8 cellular contexts compared by ENCODE assay signal in the genomic region with DNA sequence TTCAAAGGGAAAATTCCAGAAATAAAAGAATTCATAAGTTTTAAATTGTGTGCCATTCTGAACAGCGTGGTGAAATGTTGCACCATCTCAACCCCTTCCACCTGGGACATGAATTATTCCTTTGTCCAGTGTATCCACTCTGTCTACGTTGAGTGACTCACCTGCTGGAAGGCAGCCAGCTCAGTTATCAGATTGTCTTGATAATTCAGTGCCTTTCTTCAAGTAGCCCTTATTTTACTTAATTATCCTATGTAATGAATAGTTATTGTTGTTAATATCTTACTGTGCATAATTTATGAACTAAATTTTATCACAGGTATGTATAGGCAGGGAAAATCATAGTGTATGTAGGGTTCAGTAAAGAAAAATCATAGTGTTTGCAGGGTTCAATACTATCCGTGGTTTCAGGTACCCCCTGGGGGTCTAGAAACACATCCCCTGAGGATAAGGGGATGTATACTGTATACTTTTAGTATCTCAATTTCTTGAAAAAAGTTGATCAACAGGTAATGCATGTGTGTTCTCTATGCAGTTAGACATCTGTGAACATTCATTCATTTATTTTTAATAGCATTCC. TPM values are rescaled to one million over a fixed set of nuclear protein-coding genes. Genes with fewer than 3 reads are reported as not detected.
DNase-seq lines count a peak whose midpoint lies in the region; ATAC-seq and TF ChIP-seq lines count a peak whose summit lies in the region.

No MANE protein-coding gene starts in this region.

- no peaks in the 10 kb centered on the region for H3K27me3 ChIP-seq in lung (ENCODE audit: control insufficient read depth, insufficient read depth)

- H3K4me2 ChIP-seq in OCI-LY7 (ENCODE audit: low read length) = peak overlapping the region; percentile 70

- H3K36me3 ChIP-seq in OCI-LY7 (ENCODE audit: insufficient read depth, low read length) (no peaks in the 10 kb centered on the region), lung (ENCODE audit: control insufficient read depth in 2 of 2, insufficient read depth in 2 of 2, low read length in 2 of 2) (no peaks in the 10 kb centered on the region)

- ATAC-seq in GM18907 (IDR thresholded peaks at IDR 0.05; ENCODE audit: unreplicated experiment) (peak; percentile 38), HG02938 (IDR thresholded peaks at IDR 0.05; ENCODE audit: unreplicated experiment) (peak; percentile 20), lung (ENCODE audit: insufficient read depth, low FRiP score) (no peak), HG02763 (IDR thresholded peaks at IDR 0.05; ENCODE audit: unreplicated experiment) (no peak)

- H3K9me3 ChIP-seq in OCI-LY7 (ENCODE audit: low read length) (no peaks in the 10 kb centered on the region), lung (ENCODE audit: control insufficient read depth in 2 of 2, insufficient read depth in 1 of 2, low read length in 1 of 2) (no peaks in the 10 kb centered on the region)

- no peak overlapping the region for H3K27ac ChIP-seq in OCI-LY7 (ENCODE audit: low read depth, low read length, poor library complexity, severe bottlenecking)
- no peak overlapping the region for H3K27ac ChIP-seq in lung (ENCODE audit: low read depth in 1 of 2, low read length in 1 of 2)

- TF ChIP-seq CTCF in OCI-LY7 (conservative IDR thresholded peaks at IDR 0.05; ENCODE audit: low read length) = no peak
- TF ChIP-seq CTCF in lung (IDR thresholded peaks at IDR 0.05; ENCODE audit: control extremely low read depth, extremely low read depth) = no peak

- peak overlapping the region; percentile 56 for H3K4me3 ChIP-seq in OCI-LY7 (ENCODE audit: low read depth, low read length, poor library complexity, severe bottlenecking)
- H3K4me3 ChIP-seq in lung = no peak overlapping the region

- BruUV-seq in OCI-LY7 (replicated peaks; lab: Mats Ljungman, UMichigan) = no TSS peak

- H3K4me1 ChIP-seq in OCI-LY7 (ENCODE audit: insufficient read depth, low read length, poor library complexity, severe bottlenecking) (peaks cover 18% of the 10 kb centered on the region), lung (ENCODE audit: control insufficient read depth in 2 of 2, insufficient read depth in 2 of 2, low read length in 2 of 2) (no peaks in the 10 kb centered on the region)

- H2AFZ ChIP-seq in OCI-LY7 (ENCODE audit: low read length) = peak overlapping the region; percentile 86

- H3K9me2 ChIP-seq in OCI-LY7 (ENCODE audit: insufficient read depth, low read length) = no peaks in the 10 kb centered on the region

- DNase-seq in OCI-LY7 (ENCODE audit: low spot score) (no peak), lung (ENCODE audit: low spot score) (peak; percentile 49), amygdala (lab: John Stamatoyannopoulos, UW) (no peak)
- no peak for DNase-seq in activated CD4-positive, alpha-beta T cell treated with anti-CD3 and anti-CD28 coated beads for 1 hour
- DNase-seq in activated naive CD4-positive, alpha-beta T cell treated with Interleukin-2 at 50 U/mL for 16 hours = no peak

- POLR2A ChIA-PET in OCI-LY7 (lab: Charles Lee) = no interaction called here

- no peaks in the 10 kb centered on the region for H4K20me1 ChIP-seq in OCI-LY7 (ENCODE audit: insufficient read depth, low read length)

- CTCF ChIA-PET in OCI-LY7 (lab: Charles Lee; ENCODE audit: unreplicated experiment) = no interaction called here

- intact Hi-C loops in OCI-LY7 (cut with micrococcal nuclease; ENCODE audit: unreplicated experiment) = loop anchor here (10.0 kb wide), 1 partner anchor 318 kb away; the partner anchor contains the start of gene MMD

- WGBS in lung, 2 donors = 54 to 70% methylated on average over 3 of the region's 3 CpGs

- H3K79me2 ChIP-seq in OCI-LY7 (ENCODE audit: insufficient read depth, low read depth, low read length) = no peaks in the 10 kb centered on the region

RNA-seq across cellular contexts. Expression of gene PCTP, which starts 7.7 kb away (rescaled TPM):
- total RNA-seq in OCI-LY7 (2014; rRNA removed; shearing (Covaris generic)) = 1.9 and 6.1 TPM in 2 replicates
- 9.3 and 9.4 TPM in 2 replicates for total RNA-seq in OCI-LY7 (2022)
- total RNA-seq in lung = 10 to 100 TPM; 14.3 to 23.8 TPM
- 10 to 100 TPM; 14.3 to 34.2 TPM for polyA plus RNA-seq in lung

RNA-seq across cellular contexts. Expression of gene TMEM100, which starts 20.5 kb away (rescaled TPM):
- 0.38 and 0.41 TPM in 2 replicates for total RNA-seq in OCI-LY7 (2014; rRNA removed; shearing (Covaris generic))
- 0.30 TPM in 1 of 2 replicates, not detected in the other for total RNA-seq in OCI-LY7 (2022)
- total RNA-seq in lung = 10 to 100 TPM; 74.7 to 92.1 TPM
- polyA plus RNA-seq in lung = 100 to 1,000 TPM in 1 of 2 donors, 10 to 100 TPM in 1; 63.6 to 127 TPM

Comparison
In these comparisons a context has a peak if more than half of its experiments do, and no peak if none do; other contexts are left out.
1. ATAC-seq: peak in GM18907 (single experiment) and HG02938 (single experiment); none in lung (single experiment) and HG02763 (single experiment).
2. RNA of gene TMEM100, which starts 20.5 kb away (total RNA-seq): 74.7 to 92.1 TPM in lung; 0.30 to 0.41 TPM in OCI-LY7; every median in the first group is over 10 times any median in the second.